In genomic region chr2:182650704-182651103, GRCh38 we compare ENCODE assay signal across 9 cellular contexts.
DNase-seq lines count a peak whose midpoint lies in the region; ATAC-seq and TF ChIP-seq lines count a peak whose summit lies in the region.
"Had no signal": no experiment of that assay in that cellular context is flagged by ENCODE, and none has a peak within 500 bp of the region (broad histone marks: within the 10 kb centered on the region; RNA-seq: fewer than 3 reads in every experiment).

No MANE protein-coding gene starts in this region.

- ATAC-seq in HG03139 (IDR thresholded peaks at IDR 0.05; ENCODE audit: unreplicated experiment): no peak

- H3K27ac ChIP-seq in sigmoid colon: no peak overlapping the region
- H3K27ac ChIP-seq: neutrophil had no signal

- no peak overlapping the region for H3K4me3 ChIP-seq in sigmoid colon

- WGBS in sigmoid colon, 2 donors: 68 to 72% methylated on average over 4 of the region's 4 CpGs

- no peaks in the 10 kb centered on the region for H3K36me3 ChIP-seq in sigmoid colon
- H3K36me3 ChIP-seq: neutrophil had no signal

- DNase-seq in GM04503 (ENCODE audit: low read depth) (peak; percentile 22), Kasumi-1 (lab: John Stamatoyannopoulos, UW) (peak; percentile 87 to 92), SK-MEL-5 (ENCODE audit: low read depth, low spot score) (peak; percentile 57), foreskin melanocyte (peak; percentile 33), sigmoid colon (no peak), iPS-NIHi11 (ENCODE audit: low spot score) (no peak)
- no peak for DNase-seq in stimulated activated naive CD4-positive, alpha-beta T cell treated with Interleukin-2 at 50 U/mL for 16 hours (lab: John Stamatoyannopoulos, UW)

- H3K27me3 ChIP-seq in sigmoid colon: no peaks in the 10 kb centered on the region
- H3K27me3 ChIP-seq: neutrophil had no signal

- no peaks in the 10 kb centered on the region for H3K9me3 ChIP-seq in sigmoid colon
- H3K9me3 ChIP-seq: neutrophil had no signal

- in situ Hi-C loops in SK-MEL-5 (cut with HindIII; ENCODE audit: low pct_unique_long_range_greater_than_20kb, low sequenced_read_pairs): no loop called here

- no peaks in the 10 kb centered on the region for H3K4me1 ChIP-seq in sigmoid colon

- peak; percentile 26 to 52 (median 48) for TF ChIP-seq CTCF in sigmoid colon (IDR thresholded peaks at IDR 0.05)

- intact Hi-C loops in sigmoid colon (cut with DNase I): loop anchor here (1.0 kb wide), 1 partner anchor 464 kb away; no protein-coding TSS in a partner anchor

- TF ChIP-seq POLR2A in sigmoid colon (IDR thresholded peaks at IDR 0.05): no peak

- no peak for TF ChIP-seq EP300 in sigmoid colon (IDR thresholded peaks at IDR 0.05)

Comparison
In these comparisons a context has a peak if more than half of its experiments do, and no peak if none do; other contexts are left out.
1. DNase-seq: peak in GM04503 (single experiment), Kasumi-1 (2 of 2), SK-MEL-5 (single experiment) and foreskin melanocyte (single experiment); none in sigmoid colon (single experiment), stimulated activated naive CD4-positive, alpha-beta T cell treated with Interleukin-2 at 50 U/mL for 16 hours (single experiment) and iPS-NIHi11 (single experiment).